Comparison of ENCODE assay signal across 9 cellular contexts in the genomic region with DNA sequence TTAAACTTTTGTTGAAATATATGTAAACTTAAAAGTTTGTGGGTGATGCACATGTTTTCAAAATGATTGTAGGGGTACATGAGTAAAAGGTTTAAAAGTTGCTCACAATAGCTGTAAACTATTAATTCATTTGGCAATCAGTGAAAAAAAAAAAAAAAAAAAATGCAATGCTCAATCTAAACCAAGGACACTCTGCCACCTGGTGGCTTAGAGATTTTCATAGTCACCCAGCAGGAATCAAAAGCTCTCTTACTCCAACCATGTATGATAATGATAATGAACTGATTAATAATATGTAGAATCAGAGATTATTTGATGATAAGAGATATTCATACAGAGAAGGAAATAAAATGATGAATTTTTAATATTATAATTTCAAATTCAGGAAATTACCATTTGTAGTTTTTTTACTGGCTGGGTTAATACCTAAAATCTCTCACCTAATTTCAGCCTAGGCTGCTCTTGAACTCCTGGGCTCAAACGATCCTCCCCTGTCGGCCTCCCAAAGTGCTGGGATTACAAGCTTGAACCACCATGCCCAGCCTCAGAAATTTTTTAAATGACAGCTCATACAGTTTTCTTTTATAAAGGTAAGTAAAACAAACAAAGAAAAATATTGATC. TPM values are rescaled to one million over a fixed set of nuclear protein-coding genes. Genes with fewer than 3 reads are reported as not detected.
A peak's percentile ranks its signal among the peaks of the same experiment; 100 is the strongest.
DNase-seq lines count a peak whose midpoint lies in the region; ATAC-seq and TF ChIP-seq lines count a peak whose summit lies in the region.
"Had no signal": no experiment of that assay in that cellular context is flagged by ENCODE, and none has a peak within 500 bp of the region (broad histone marks: within the 10 kb centered on the region; RNA-seq: fewer than 3 reads in every experiment).

No MANE protein-coding gene starts in this region.

- peaks cover 2% of the 10 kb centered on the region for H3K27me3 Mint-ChIP-seq in chondrocyte (ENCODE audit: low read depth)

- no peak overlapping the region for H3K4me3 Mint-ChIP-seq in chondrocyte (ENCODE audit: unreplicated experiment)
- H3K4me3 Mint-ChIP-seq: stimulated activated naive CD8-positive, alpha-beta T cell treated with anti-CD3 and anti-CD28 coated beads, Interleukin-15, amount 100 ng/mL, for 72 hours had no signal

- H3K27ac Mint-ChIP-seq in chondrocyte (ENCODE audit: unreplicated experiment): no peak overlapping the region
- H3K27ac Mint-ChIP-seq: stimulated activated naive CD8-positive, alpha-beta T cell treated with anti-CD3 and anti-CD28 coated beads, Interleukin-15, amount 100 ng/mL, for 72 hours had no signal

- no peaks in the 10 kb centered on the region for H3K36me3 Mint-ChIP-seq in chondrocyte (ENCODE audit: low read depth)

- no peaks in the 10 kb centered on the region for H3K4me1 Mint-ChIP-seq in chondrocyte (ENCODE audit: low read depth)
- H3K4me1 Mint-ChIP-seq: stimulated activated naive CD8-positive, alpha-beta T cell treated with anti-CD3 and anti-CD28 coated beads, Interleukin-15, amount 100 ng/mL, for 72 hours had no signal

- ATAC-seq in GM19397 (IDR thresholded peaks at IDR 0.05; ENCODE audit: unreplicated experiment): no peak
- ATAC-seq in HG02885 (IDR thresholded peaks at IDR 0.05; ENCODE audit: poor library complexity, unreplicated experiment): no peak
- ATAC-seq: stimulated activated naive CD8-positive, alpha-beta T cell treated with anti-CD3 and anti-CD28 coated beads, Interleukin-15, amount 100 ng/mL, for 72 hours had no signal

- DNase-seq in AML-193 (lab: John Stamatoyannopoulos, UW): peak; percentile 32 to 41
- peak; percentile 51 for DNase-seq in GM12865 (ENCODE audit: low read depth)
- peak; percentile 28 for DNase-seq in NCI-H69 (lab: John Stamatoyannopoulos, UW)
- no peak for DNase-seq in chondrocyte (ENCODE audit: low spot score)
- DNase-seq in medulla oblongata (ENCODE audit: extremely low spot score): peak; percentile 52
- no peak for DNase-seq in DMS79 (lab: John Stamatoyannopoulos, UW)

- H3K4me3 ChIP-seq in GM12865 (ENCODE audit: low read depth, low read length): no peak overlapping the region

- TF ChIP-seq CTCF in GM12865 (IDR thresholded peaks at IDR 0.05; ENCODE audit: insufficient read depth, low read depth, low read length, missing control alignments): peak; percentile 40
- peak; percentile 89 for TF ChIP-seq CTCF in chondrocyte (IDR thresholded peaks at IDR 0.05)

- H3K9me3 Mint-ChIP-seq in chondrocyte (ENCODE audit: low read depth): peaks cover 7% of the 10 kb centered on the region
- H3K9me3 Mint-ChIP-seq: stimulated activated naive CD8-positive, alpha-beta T cell treated with anti-CD3 and anti-CD28 coated beads, Interleukin-15, amount 100 ng/mL, for 72 hours had no signal

RNA-seq across cellular contexts. Expression of gene SLC25A4, which starts 46.9 kb away (rescaled TPM):
- 48.9 to 61.5 TPM (median 61.0 TPM) in 3 replicates for total RNA-seq in chondrocyte

Comparison
In these comparisons a context has a peak if more than half of its experiments do, and no peak if none do; other contexts are left out.
1. DNase-seq: peak in AML-193 (2 of 2), GM12865 (single experiment), NCI-H69 (single experiment) and medulla oblongata (single experiment); none in chondrocyte (single experiment) and DMS79 (single experiment).